ENCODE assay signal across 19 cellular contexts in genomic region chr5:1047332-1047965, GRCh38.
"Had no signal": no experiment of that assay in that cellular context is flagged by ENCODE, and none has a peak within 500 bp of the region (broad histone marks: within the 10 kb centered on the region; RNA-seq: fewer than 3 reads in every experiment).

No MANE protein-coding gene starts in this region.

- H3K9me3 ChIP-seq: left lung, prostate gland, right atrium auricular region, tibial nerve, vagina had no signal

- H3K27me3 Mint-ChIP-seq: activated naive CD4-positive, alpha-beta T cell treated with anti-CD3 and anti-CD28 coated beads, Interleukin-2, amount 10 ng/mL, durations not matched to agents 7 days and 5 days; activated naive CD8-positive, alpha-beta T cell treated with anti-CD3 and anti-CD28 coated beads, Interleukin-2, amount 50 U/mL, for 24 hours; T-cell had no signal

- H3K27me3 ChIP-seq: brain microvascular endothelial cell, left lung, right atrium auricular region, tibial nerve, vagina had no signal

- H3K4me3 Mint-ChIP-seq: activated naive CD4-positive, alpha-beta T cell treated with anti-CD3 and anti-CD28 coated beads, Interleukin-2, amount 10 ng/mL, durations not matched to agents 7 days and 5 days; activated naive CD8-positive, alpha-beta T cell treated with anti-CD3 and anti-CD28 coated beads, Interleukin-2, amount 50 U/mL, for 24 hours; mesothelial cell of epicardium; nephron progenitor cell; T-cell had no signal

- DNase-seq: activated CD4-positive, alpha-beta T cell treated with anti-CD3 and anti-CD28 coated beads, Interleukin-2, amount 50 U/mL, for 1 hour; activated CD8-positive, alpha-beta memory T cell treated with anti-CD3 and anti-CD28 coated beads, Interleukin-2, amount 50 U/mL, for 4 hours; activated naive CD4-positive, alpha-beta T cell treated with anti-CD3 and anti-CD28 coated beads, Interleukin-2, amount 10 ng/mL, durations not matched to agents 7 days and 5 days; activated naive CD8-positive, alpha-beta T cell treated with anti-CD3 and anti-CD28 coated beads, Interleukin-2, amount 50 U/mL, for 24 hours; anterior cingulate cortex; brain microvascular endothelial cell; cerebellar nuclear complex; cortex of kidney; left lung; nephron progenitor cell; stimulated activated CD4-positive, alpha-beta T cell treated with anti-CD3 and anti-CD28 coated beads, Interleukin-2, amount 100 ng/mL, for 24 hours; stimulated activated naive CD4-positive, alpha-beta T cell treated with Interleukin-2 at 50 U/mL for 16 hours; T-cell; T1000 had no signal

- H3K4me3 ChIP-seq: left lung, prostate gland, right atrium auricular region, tibial nerve, vagina had no signal

- H3K36me3 ChIP-seq: brain microvascular endothelial cell, prostate gland, vagina had no signal

- H3K27ac Mint-ChIP-seq: activated naive CD4-positive, alpha-beta T cell treated with anti-CD3 and anti-CD28 coated beads, Interleukin-2, amount 10 ng/mL, durations not matched to agents 7 days and 5 days; activated naive CD8-positive, alpha-beta T cell treated with anti-CD3 and anti-CD28 coated beads, Interleukin-2, amount 50 U/mL, for 24 hours; mesothelial cell of epicardium; T-cell had no signal

- H3K4me1 Mint-ChIP-seq: activated naive CD4-positive, alpha-beta T cell treated with anti-CD3 and anti-CD28 coated beads, Interleukin-2, amount 10 ng/mL, durations not matched to agents 7 days and 5 days; mesothelial cell of epicardium had no signal

- H3K4me1 ChIP-seq: left lung, prostate gland, tibial nerve, vagina had no signal

- H3K27ac ChIP-seq: brain microvascular endothelial cell, left lung, prostate gland, right atrium auricular region, tibial nerve, vagina had no signal

- ATAC-seq: activated naive CD8-positive, alpha-beta T cell treated with anti-CD3 and anti-CD28 coated beads, Interleukin-2, amount 50 U/mL, for 24 hours; left lung; T-cell had no signal

- H3K36me3 Mint-ChIP-seq: mesothelial cell of epicardium had no signal
